ENCODE assay signal across 12 cellular contexts in genomic region chr9:81535542-81536241, GRCh38.
A peak's percentile ranks its signal among the peaks of the same experiment; 100 is the strongest.
DNase-seq lines count a peak whose midpoint lies in the region; ATAC-seq lines count a peak whose summit lies in the region.
"Had no signal": no experiment of that assay in that cellular context is flagged by ENCODE, and none has a peak within 500 bp of the region (broad histone marks: within the 10 kb centered on the region; RNA-seq: fewer than 3 reads in every experiment).

No MANE protein-coding gene starts in this region.

- DNase-seq in HS-5 (ENCODE audit: low read depth) (peak; percentile 91), NCI-H774 (lab: John Stamatoyannopoulos, UW) (peak; percentile 39), ecto neural progenitor cell (ENCODE audit: low spot score) (peak; percentile 67), non-pigmented ciliary epithelial cell (ENCODE audit: low read depth) (peak; percentile 20), HUDEP-2 (lab: John Stamatoyannopoulos, UW; ENCODE audit: unreplicated experiment in 76 of 76) (no peak), NK-92 (lab: John Stamatoyannopoulos, UW; ENCODE audit: unreplicated experiment) (no peak), activated gamma-delta T cell (lab: John Stamatoyannopoulos, UW) (no peak), left ventricle myocardium superior (no peak)
- DNase-seq: activated T-cell treated with anti-CD3 and anti-CD28 coated beads, Interleukin-2, amount 50 U/mL, for 24 hours; left cardiac atrium; NCI-H1092; stimulated activated CD4-positive, alpha-beta T cell treated with anti-CD3 and anti-CD28 coated beads, Interleukin-2, amount 100 ng/mL, for 48 hours had no signal

- no peak for ATAC-seq in left ventricle myocardium superior

- intact Hi-C loops in left ventricle myocardium superior (cut with micrococcal nuclease), result no loop called here

Comparison
In these comparisons a context has a peak if more than half of its experiments do, and no peak if none do; other contexts are left out.
1. DNase-seq: peak in HS-5 (single experiment), NCI-H774 (single experiment), ecto neural progenitor cell (single experiment) and non-pigmented ciliary epithelial cell (single experiment); none in HUDEP-2 (0 of 76), NK-92 (single experiment), activated gamma-delta T cell (single experiment) and left ventricle myocardium superior (single experiment).